In genomic region chr17:36901506-36901905, GRCh38 we compare ENCODE assay signal across 1 cellular context.
TF ChIP-seq lines count a peak whose summit lies in the region.

No MANE protein-coding gene starts in this region.

TF ChIP-seq in H1, 55 proteins besides CTCF, POLR2A, EP300 and RAD21:
- TF ChIP-seq USF2 (IDR thresholded peaks at IDR 0.05; ENCODE audit: low read length) (peak; percentile 10; the same call in 1 of the 2 replicates), ATF2 (IDR thresholded peaks at IDR 0.05; ENCODE audit: low read length) (no peak), TEAD4 (IDR thresholded peaks at IDR 0.05; ENCODE audit: low read depth, low read length) (0 out of 2 replicates have a peak, but pooled peaks have one; percentile 41), JUND (IDR thresholded peaks at IDR 0.05; ENCODE audit: low read length) (peak; percentile 69; the same call in 1 of the 2 replicates), JUN (IDR thresholded peaks at IDR 0.05; ENCODE audit: low read depth, low read length) (0 out of 2 replicates have a peak, but pooled peaks have one; percentile 32), SRF (IDR thresholded peaks at IDR 0.05; ENCODE audit: low read depth, low read length) (no peak)
